8 cellular contexts compared by ENCODE assay signal in the genomic region with DNA sequence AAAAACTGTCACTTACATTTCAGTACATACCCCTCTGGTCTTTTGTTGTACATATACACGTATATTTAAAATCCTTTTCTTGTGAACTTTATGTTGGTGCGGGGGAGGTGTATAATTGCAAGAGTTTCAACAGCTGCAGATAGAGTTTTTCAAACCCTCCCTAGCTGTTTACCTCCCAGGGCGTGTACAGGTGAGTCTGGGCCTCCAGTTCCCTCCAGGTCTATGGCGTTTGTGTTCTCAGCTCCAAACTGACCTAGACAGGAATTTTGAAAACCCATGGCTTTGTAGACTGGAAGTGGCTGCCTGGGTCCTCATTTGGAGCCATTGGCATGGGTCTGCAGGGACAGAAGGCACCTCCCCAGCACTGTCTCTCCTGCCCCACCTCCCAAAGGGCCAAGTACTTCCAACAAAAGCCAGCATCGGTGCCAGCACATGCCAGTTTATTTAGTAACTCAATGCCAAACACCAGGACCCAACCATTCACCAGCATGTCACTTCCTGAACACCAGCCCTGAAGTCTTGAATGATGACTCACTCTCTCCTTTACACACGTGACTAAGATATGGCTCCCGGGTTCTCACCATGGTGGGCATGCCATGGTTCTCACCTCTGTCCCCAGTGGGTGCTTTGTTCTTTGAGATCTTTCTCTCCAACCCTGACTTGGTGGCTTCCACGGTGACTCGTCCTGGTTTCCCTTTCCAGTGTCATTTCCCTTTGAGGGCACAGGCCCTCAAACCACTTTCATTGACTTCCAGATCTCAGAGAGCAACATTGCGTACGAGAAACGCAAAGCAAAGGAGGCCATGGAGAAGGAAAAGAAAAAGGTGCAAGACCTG. TPM values are rescaled to one million over a fixed set of nuclear protein-coding genes. Genes with fewer than 3 reads are reported as not detected.
DNase-seq lines count a peak whose midpoint lies in the region; ATAC-seq, FAIRE-seq and TF ChIP-seq lines count a peak whose summit lies in the region.

No MANE protein-coding gene starts in this region.

- no peak overlapping the region for H3K4me3 Mint-ChIP-seq in activated naive CD8-positive, alpha-beta T cell treated with anti-CD3 and anti-CD28 coated beads for 36 hours

- peak; percentile 85 for FAIRE-seq in GM12891 (lab: Jason Lieb, UNC)

- H3K9ac ChIP-seq in smooth muscle cell (ENCODE audit: low read depth), result no peak overlapping the region

- H3K9me3 Mint-ChIP-seq in activated naive CD8-positive, alpha-beta T cell treated with anti-CD3 and anti-CD28 coated beads for 36 hours, result no peaks in the 10 kb centered on the region

- no peak overlapping the region for H3K4me2 ChIP-seq in smooth muscle cell

- H3K27me3 ChIP-seq in smooth muscle cell (ENCODE audit: low read depth), result no peaks in the 10 kb centered on the region

- H4K20me1 ChIP-seq in smooth muscle cell (ENCODE audit: low read depth), result no peaks in the 10 kb centered on the region

- no peak overlapping the region for H3K4me3 ChIP-seq in smooth muscle cell

- no peak for TF ChIP-seq POLR2A in GM12891 (IDR thresholded peaks at IDR 0.05; ENCODE audit: low read depth, low read length)

- H3K36me3 Mint-ChIP-seq in activated naive CD8-positive, alpha-beta T cell treated with anti-CD3 and anti-CD28 coated beads for 36 hours, result no peaks in the 10 kb centered on the region

- no peaks in the 10 kb centered on the region for H3K4me1 ChIP-seq in smooth muscle cell (ENCODE audit: low read depth)

- H3F3A ChIP-seq in smooth muscle cell (ENCODE audit: low read depth), result no peaks in the 10 kb centered on the region

- peaks cover 19% of the 10 kb centered on the region for H3K27me3 Mint-ChIP-seq in activated naive CD8-positive, alpha-beta T cell treated with anti-CD3 and anti-CD28 coated beads for 36 hours

- no peak overlapping the region for H3K27ac ChIP-seq in smooth muscle cell (ENCODE audit: low read depth)

- H3K79me2 ChIP-seq in smooth muscle cell (ENCODE audit: low read depth), result no peaks in the 10 kb centered on the region

- no peaks in the 10 kb centered on the region for H3K9me3 ChIP-seq in smooth muscle cell (replicated peaks; ENCODE audit: low read depth)

- WGBS in smooth muscle cell (ENCODE audit: low lambda C conversion rate), result 74% methylated on average over 12 of the region's 12 CpGs

- H3K36me3 ChIP-seq in smooth muscle cell (ENCODE audit: low read depth), result no peaks in the 10 kb centered on the region

- peaks cover 32% of the 10 kb centered on the region for H3K4me1 Mint-ChIP-seq in activated naive CD8-positive, alpha-beta T cell treated with anti-CD3 and anti-CD28 coated beads for 36 hours

- no peak overlapping the region for H2AFZ ChIP-seq in smooth muscle cell (ENCODE audit: low read depth)

- DNase-seq in GM12891 (ENCODE audit: insufficient read length, low spot score) (no peak), NCI-H774 (lab: John Stamatoyannopoulos, UW) (peak; percentile 7), lung microvascular endothelial cell (ENCODE audit: low read depth in 2 of 2) (peak; percentile 74 to 84), cerebellar cortex (ENCODE audit: low spot score) (no peak), C1 segment of cervical spinal cord (lab: John Stamatoyannopoulos, UW) (no peak), smooth muscle cell (lab: John Stamatoyannopoulos, UW; ENCODE audit: unreplicated experiment) (no peak)
- peak; percentile 67 for DNase-seq in activated naive CD8-positive, alpha-beta T cell treated with anti-CD3 and anti-CD28 coated beads for 36 hours

- no peak for TF ChIP-seq CTCF in smooth muscle cell (IDR thresholded peaks at IDR 0.05; ENCODE audit: borderline replicate concordance, insufficient read depth, poor library complexity, severe bottlenecking)

- peak overlapping the region; percentile 56 for H3K27ac Mint-ChIP-seq in activated naive CD8-positive, alpha-beta T cell treated with anti-CD3 and anti-CD28 coated beads for 36 hours

- ATAC-seq in GM19463 (IDR thresholded peaks at IDR 0.05; ENCODE audit: unreplicated experiment), result no peak

TF ChIP-seq in GM12891, 5 proteins besides CTCF, POLR2A, EP300 and RAD21:
- TF ChIP-seq TAF1 (IDR thresholded peaks at IDR 0.05; ENCODE audit: low read depth, low read length) (no peak), PAX5 (IDR thresholded peaks at IDR 0.05; ENCODE audit: insufficient read depth, low read length, severe bottlenecking) (no peak), POU2F2 (IDR thresholded peaks at IDR 0.05; ENCODE audit: low read depth, low read length) (no peak), POLR2AphosphoS5 (IDR thresholded peaks at IDR 0.05; ENCODE audit: low read depth, low read length) (no peak), SPI1 (IDR thresholded peaks at IDR 0.05; ENCODE audit: low read depth, low read length) (no peak)

RNA-seq across cellular contexts. Expression of a gene that starts 57.3 kb away (rescaled TPM):
- polyA plus RNA-seq in GM12891 (2012; ENCODE audit: low read depth, missing spikeins), result 63.2 TPM
- total RNA-seq in activated naive CD8-positive, alpha-beta T cell treated with anti-CD3 and anti-CD28 coated beads for 36 hours, result 10 to 100 TPM; 45.6 to 46.2 TPM
- 20.2 and 26.6 TPM in 2 replicates for total RNA-seq in lung microvascular endothelial cell
- total RNA-seq in smooth muscle cell, result 7.0 and 10.4 TPM in 2 replicates
- 22.9 and 34.1 TPM in 2 replicates for polyA plus RNA-seq in smooth muscle cell

Comparison
In these comparisons a context has a peak if more than half of its experiments do, and no peak if none do; other contexts are left out.
1. DNase-seq: peak in NCI-H774 (single experiment), activated naive CD8-positive, alpha-beta T cell treated with anti-CD3 and anti-CD28 coated beads for 36 hours (single experiment) and lung microvascular endothelial cell (2 of 2); none in GM12891 (single experiment), cerebellar cortex (single experiment), C1 segment of cervical spinal cord (0 of 14) and smooth muscle cell (single experiment).